Comparison of ENCODE assay signal across 8 cellular contexts in the genomic region with DNA sequence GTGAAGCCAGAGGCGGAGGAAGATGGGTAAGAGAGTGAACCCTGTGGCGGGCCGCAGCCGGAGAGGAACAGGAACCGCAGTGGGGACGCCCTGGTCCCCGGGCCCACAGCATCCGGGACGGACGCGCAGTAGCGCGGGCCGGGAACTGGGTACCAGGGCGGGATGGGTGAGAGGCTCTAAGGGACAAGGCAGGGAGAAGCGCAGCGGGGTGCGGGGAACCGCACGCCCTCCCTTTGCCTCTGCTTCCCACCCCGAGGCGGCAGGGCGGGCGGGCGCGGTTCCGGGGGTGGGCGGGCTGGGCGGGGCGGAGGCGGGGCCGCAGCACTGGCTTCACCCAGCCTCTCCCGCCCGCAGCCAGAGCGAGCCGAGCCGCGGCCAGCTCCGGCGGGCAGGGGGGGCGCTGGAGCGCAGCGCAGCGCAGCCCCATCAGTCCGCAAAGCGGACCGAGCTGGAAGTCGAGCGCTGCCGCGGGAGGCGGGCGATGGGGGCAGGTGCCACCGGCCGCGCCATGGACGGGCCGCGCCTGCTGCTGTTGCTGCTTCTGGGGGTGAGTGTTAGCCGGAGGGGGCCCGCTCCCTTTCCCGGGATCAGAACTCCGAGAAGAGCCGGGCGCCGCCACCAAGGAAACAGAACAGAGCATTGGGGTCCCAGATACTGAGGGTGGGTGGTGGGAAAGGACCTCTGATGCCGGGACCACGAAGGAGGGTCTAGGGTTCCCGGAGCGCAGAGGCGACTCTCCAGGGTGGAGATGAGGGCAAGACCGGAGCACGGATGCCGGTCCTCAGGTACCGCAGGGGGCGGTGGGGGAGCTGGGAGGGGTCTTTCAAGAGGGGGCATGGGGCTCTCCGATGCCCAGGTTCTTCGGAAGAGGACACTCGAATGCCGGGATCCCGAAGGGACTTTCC. TPM values are rescaled to one million over a fixed set of nuclear protein-coding genes. Genes with fewer than 3 reads are reported as not detected.
DNase-seq lines count a peak whose midpoint lies in the region; ATAC-seq, FAIRE-seq and TF ChIP-seq lines count a peak whose summit lies in the region.

A gene with protein sequence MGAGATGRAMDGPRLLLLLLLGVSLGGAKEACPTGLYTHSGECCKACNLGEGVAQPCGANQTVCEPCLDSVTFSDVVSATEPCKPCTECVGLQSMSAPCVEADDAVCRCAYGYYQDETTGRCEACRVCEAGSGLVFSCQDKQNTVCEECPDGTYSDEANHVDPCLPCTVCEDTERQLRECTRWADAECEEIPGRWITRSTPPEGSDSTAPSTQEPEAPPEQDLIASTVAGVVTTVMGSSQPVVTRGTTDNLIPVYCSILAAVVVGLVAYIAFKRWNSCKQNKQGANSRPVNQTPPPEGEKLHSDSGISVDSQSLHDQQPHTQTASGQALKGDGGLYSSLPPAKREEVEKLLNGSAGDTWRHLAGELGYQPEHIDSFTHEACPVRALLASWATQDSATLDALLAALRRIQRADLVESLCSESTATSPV (plus strand): TSS at position 357 of the 905 bp plus-strand sequence. CDS start 125 bp downstream, at position 482.

- peak; percentile 54 for TF ChIP-seq CTCF in 22Rv1 (IDR thresholded peaks at IDR 0.05)
- peak; percentile 6 for TF ChIP-seq CTCF in lower lobe of right lung (IDR thresholded peaks at IDR 0.05)

- no peaks in the 10 kb centered on the region for H3K9me3 ChIP-seq in lower lobe of right lung

- intact Hi-C loops in lower lobe of right lung (cut with DNase I): no loop called here

- no peaks in the 10 kb centered on the region for H3K36me3 ChIP-seq in lower lobe of right lung

- H3K27me3 ChIP-seq in lower lobe of right lung (ENCODE audit: low read depth): peaks cover 58% of the 10 kb centered on the region

- H3K27ac ChIP-seq in 22Rv1: no peak within 1 kb of the TSS
- no peak within 1 kb of the TSS for H3K27ac ChIP-seq in lower lobe of right lung

- no peak for FAIRE-seq in GM12892 (lab: Jason Lieb, UNC)

- peak within 1 kb of the TSS; percentile 54 for H3K4me3 ChIP-seq in lower lobe of right lung

- no peak for TF ChIP-seq POLR2A in GM12892 (IDR thresholded peaks at IDR 0.05; ENCODE audit: low read depth, low read length)

- peak; percentile 83 for DNase-seq in GM12892 (ENCODE audit: insufficient read length)
- DNase-seq in NCI-H128 (lab: John Stamatoyannopoulos, UW; ENCODE audit: unreplicated experiment): peak; percentile 22
- peak; percentile 31 for DNase-seq in activated CD4-positive, alpha-beta T cell treated with anti-CD3 and anti-CD28 coated beads for 1 hour
- peak; percentile 24 for DNase-seq in dermis blood vessel endothelial cell
- DNase-seq in lower lobe of right lung: no peak
- peak; percentile 28 to 34 for DNase-seq in stimulated activated CD8-positive, alpha-beta memory T cell treated with anti-CD3 and anti-CD28 coated beads, Interleukin-15, amount 100 ng/mL, for 48 hours (ENCODE audit: low read depth in 2 of 2)

- peaks cover 29% of the 10 kb centered on the region for H3K4me1 ChIP-seq in lower lobe of right lung

- ATAC-seq in lower lobe of right lung: peak; percentile 71 to 73
- ATAC-seq in HG03571 (IDR thresholded peaks at IDR 0.05; ENCODE audit: unreplicated experiment): no peak

RNA-seq across cellular contexts. Expression of the gene that starts here (rescaled TPM):
- 0.45 TPM for polyA plus RNA-seq in GM12892 (2012; ENCODE audit: missing spikeins)
- total RNA-seq in dermis blood vessel endothelial cell: not detected in 2 replicates
- total RNA-seq in lower lobe of right lung: 2.3 TPM

Comparison
In these comparisons a context has a peak if more than half of its experiments do, and no peak if none do; other contexts are left out.
1. Peak in DNase-seq in dermis blood vessel endothelial cell; RNA of the gene not detected or under 1 TPM.